In the genomic region with DNA sequence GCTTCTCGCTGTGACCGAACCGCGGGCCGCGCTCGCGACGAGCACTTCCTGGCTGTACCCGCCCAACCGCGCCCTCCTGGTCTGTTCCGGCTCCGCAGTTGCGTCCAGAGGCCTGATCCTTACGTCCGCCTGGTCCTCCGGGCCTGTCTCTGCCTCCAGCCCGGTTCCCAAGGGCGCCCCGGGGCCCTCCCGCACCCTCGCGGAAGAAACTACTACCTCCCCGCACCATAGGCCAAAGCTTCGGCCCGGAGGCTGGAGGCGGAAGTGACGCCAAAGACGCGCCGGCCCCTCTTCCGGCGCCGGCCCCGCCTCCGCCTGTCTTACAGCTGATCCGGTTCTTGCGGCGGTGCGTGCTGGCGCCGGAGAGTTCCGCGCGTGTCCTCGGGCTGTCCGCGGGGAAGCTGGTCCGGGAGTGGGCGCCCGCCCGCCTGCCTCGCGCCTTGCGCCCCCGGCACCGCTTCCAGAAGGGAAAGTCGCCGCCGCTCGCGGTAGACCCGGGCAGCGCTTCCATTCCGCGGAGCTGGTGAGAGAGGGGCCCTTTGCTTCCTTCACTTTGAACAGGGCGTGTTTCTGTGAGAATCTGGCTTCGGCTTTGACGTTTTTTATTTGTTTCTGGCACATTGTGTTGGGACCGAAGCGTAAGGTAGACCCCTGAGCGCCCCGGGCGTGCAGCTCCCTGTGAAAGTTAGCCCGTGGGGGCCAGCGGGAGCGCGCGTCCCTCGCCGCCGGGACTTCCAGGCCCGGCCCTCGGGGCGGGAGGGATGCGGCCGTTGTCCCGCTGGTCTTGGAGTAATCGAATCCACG, we compare ENCODE assay signal across 7 cellular contexts. TPM values are rescaled to one million over a fixed set of nuclear protein-coding genes. Genes with fewer than 3 reads are reported as not detected.
DNase-seq lines count a peak whose midpoint lies in the region; ATAC-seq, FAIRE-seq and TF ChIP-seq lines count a peak whose summit lies in the region.

A gene (plus strand): TSS at position 316 of the 804 bp plus-strand sequence. CDS start 3,425 bp downstream, outside the sequence.

- H3K4me1 Mint-ChIP-seq in brain: peaks cover 48% of the 10 kb centered on the region

- H3K4me1 ChIP-seq in iPS-18a (ENCODE audit: control insufficient read depth, low read depth, low read length): peaks cover 5% of the 10 kb centered on the region

- peaks cover 4% of the 10 kb centered on the region for H3K27me3 Mint-ChIP-seq in brain

- DNase-seq in GM12892 (ENCODE audit: insufficient read length): peak; percentile 92
- peak; percentile 60 for DNase-seq in NCI-H146 (lab: John Stamatoyannopoulos, UW)
- DNase-seq in UCSD-AML1 (lab: John Stamatoyannopoulos, UW; ENCODE audit: unreplicated experiment): peak; percentile 87
- DNase-seq in skeletal muscle cell (ENCODE audit: low read depth): peak; percentile 36

- ATAC-seq in HG02642 (IDR thresholded peaks at IDR 0.05; ENCODE audit: poor library complexity, unreplicated experiment): peak; percentile 88

- H3K9ac ChIP-seq in iPS-18a (ENCODE audit: low read length): peak within 1 kb of the TSS; percentile 59

- H3K27ac ChIP-seq in iPS-18a (ENCODE audit: low read length): no peak within 1 kb of the TSS

- no peaks in the 10 kb centered on the region for H3K27me3 ChIP-seq in iPS-18a (ENCODE audit: control insufficient read depth, insufficient read depth, low read length)

- TF ChIP-seq POLR2A in GM12892 (IDR thresholded peaks at IDR 0.05; ENCODE audit: low read depth, low read length): peak; percentile 87

- H3K4me3 Mint-ChIP-seq in brain: peak within 1 kb of the TSS; percentile 81 to 97 (median 83)

- peaks cover 16% of the 10 kb centered on the region for H3K36me3 Mint-ChIP-seq in brain

- H3K9me3 Mint-ChIP-seq in brain: peaks cover 0 to 1% (median 0%) of the 10 kb centered on the region in 5 experiments

- H3K27ac Mint-ChIP-seq in brain: peak within 1 kb of the TSS; percentile 72 to 92 (median 82)

- FAIRE-seq in GM12892 (lab: Jason Lieb, UNC): peak; percentile 94

- peak within 1 kb of the TSS; percentile 72 for H3K4me3 ChIP-seq in iPS-18a (ENCODE audit: low read length)
- peak within 1 kb of the TSS; percentile 97 for H3K4me3 ChIP-seq in skeletal muscle cell (ENCODE audit: low read depth, low read length)

- no peaks in the 10 kb centered on the region for H3K9me3 ChIP-seq in iPS-18a (ENCODE audit: control insufficient read depth, low read depth, low read length)

- H3K36me3 ChIP-seq in iPS-18a (ENCODE audit: control insufficient read depth, low read depth, low read length): peaks cover 6% of the 10 kb centered on the region

- TF ChIP-seq CTCF in brain (conservative IDR thresholded peaks at IDR 0.05): no peak

RNA-seq across cellular contexts. Expression of the gene that starts here (rescaled TPM):
- 3.6 TPM for polyA plus RNA-seq in GM12892 (2012; ENCODE audit: missing spikeins)
- polyA plus RNA-seq in brain (ENCODE audit: insufficient read depth, low read depth, low replicate concordance): 7.9 TPM

Comparison
In these comparisons a context has a peak if more than half of its experiments do, and no peak if none do; other contexts are left out.
1. DNase-seq: peak in every context shown above with its lines; median percentile 92 in GM12892; 87 in UCSD-AML1; 60 in NCI-H146; 36 in skeletal muscle cell.